1 cellular context compared by ENCODE assay signal in genomic region chr1:93206567-93206954, GRCh38.
TF ChIP-seq lines count a peak whose summit lies in the region.

No MANE protein-coding gene starts in this region.

TF ChIP-seq in K562, 482 proteins besides CTCF, POLR2A, EP300 and RAD21:
- TF ChIP-seq ELK1 (CRISPR knock-in tag; IDR thresholded peaks at IDR 0.05): no peak
- TF ChIP-seq ZNF316 (IDR thresholded peaks at IDR 0.05): peak; percentile 61
- no peak for TF ChIP-seq SUPT5H (IDR thresholded peaks at IDR 0.05)
- no peak for TF ChIP-seq STAG1 (CRISPR knock-in tag; IDR thresholded peaks at IDR 0.05; ENCODE audit: borderline replicate concordance)
- no peak for TF ChIP-seq SMAD3 (CRISPR knock-in tag; conservative IDR thresholded peaks at IDR 0.05)
- peak; percentile 47 for TF ChIP-seq C11orf30 (IDR thresholded peaks at IDR 0.05; ENCODE audit: low read depth)
- no peak for TF ChIP-seq ZNF830 (CRISPR knock-in tag; IDR thresholded peaks at IDR 0.05)
- TF ChIP-seq MAFF (IDR thresholded peaks at IDR 0.05; ENCODE audit: low read length): peak; percentile 23; the same call in 1 of the 2 replicates
- no peak for TF ChIP-seq KLF6 (CRISPR knock-in tag; IDR thresholded peaks at IDR 0.05; ENCODE audit: borderline replicate concordance)
TF ChIP-seq in K562: peak in this region for 3.
